Comparison of ENCODE assay signal across 9 cellular contexts in the genomic region with DNA sequence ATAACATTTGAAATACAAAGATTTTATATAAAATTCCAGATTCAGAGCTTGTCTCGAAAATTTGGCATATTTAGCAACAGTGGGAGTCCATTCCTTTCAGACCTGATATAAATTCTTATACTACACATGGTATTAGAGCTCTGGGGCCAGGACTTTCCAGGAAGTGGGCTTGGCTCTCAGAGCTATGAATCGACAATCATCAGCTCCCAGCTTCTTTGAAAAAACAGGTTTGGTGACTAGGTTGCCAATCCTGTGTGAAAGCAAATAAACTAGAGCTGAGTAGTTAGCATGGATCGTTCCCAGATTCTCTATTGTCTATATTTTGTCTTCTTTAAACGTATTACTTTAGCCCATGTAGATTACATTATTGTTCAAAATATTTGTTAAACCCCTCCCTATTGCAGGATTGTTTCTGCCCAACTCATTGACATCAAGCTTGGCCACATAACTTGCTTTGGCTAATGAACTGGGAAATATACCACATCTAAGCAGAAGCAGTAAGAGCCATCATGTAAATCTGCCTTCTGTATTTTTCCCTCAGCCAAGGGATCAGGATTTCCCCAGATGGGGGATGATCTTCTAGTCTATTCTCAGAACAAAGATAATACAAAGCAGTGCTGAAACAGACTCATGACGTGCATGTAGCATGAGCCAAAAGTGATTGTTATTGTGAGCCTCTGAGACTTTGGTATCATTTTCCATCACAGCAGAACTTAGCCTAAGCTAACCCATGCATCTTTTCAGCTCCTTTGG.
DNase-seq lines count a peak whose midpoint lies in the region; ATAC-seq, FAIRE-seq and TF ChIP-seq lines count a peak whose summit lies in the region.
"Had no signal": no experiment of that assay in that cellular context is flagged by ENCODE, and none has a peak within 500 bp of the region (broad histone marks: within the 10 kb centered on the region; RNA-seq: fewer than 3 reads in every experiment).

No MANE protein-coding gene starts in this region.

- WGBS in prostate gland: 24% methylated on average over 5 of the region's 5 CpGs

- no peak for FAIRE-seq in D721Med (lab: Jason Lieb, UNC)

- H3K27ac ChIP-seq in prostate gland: no peak overlapping the region
- H3K27ac ChIP-seq in uterus: no peak overlapping the region
- H3K27ac ChIP-seq: parathyroid adenoma had no signal

- H3K4me1 Mint-ChIP-seq in activated T-helper 17 cell treated with anti-CD3 and anti-CD28 coated beads, Interleukin-2, amount 50 U/mL, for 72 hours: peaks cover 9% of the 10 kb centered on the region
- H3K4me1 Mint-ChIP-seq in stimulated activated memory B cell treated with anti-CD40 and anti-IgM and Interleukin-4, amounts not matched to agents 10 μg/mL and 1 μg/mL and 100 μg/mL, for 72 hours: no peaks in the 10 kb centered on the region

- ATAC-seq in GM21390 (IDR thresholded peaks at IDR 0.05; ENCODE audit: unreplicated experiment): peak; percentile 34
- ATAC-seq in activated T-helper 17 cell treated with anti-CD3 and anti-CD28 coated beads, Interleukin-2, amount 50 U/mL, for 72 hours (replicated peaks): peak; percentile 44
- no peak for ATAC-seq in stimulated activated memory B cell treated with anti-CD40 and anti-IgM and Interleukin-4, amounts not matched to agents 10 μg/mL and 1 μg/mL and 100 μg/mL, for 72 hours

- H3K36me3 ChIP-seq in prostate gland: no peaks in the 10 kb centered on the region
- no peaks in the 10 kb centered on the region for H3K36me3 ChIP-seq in uterus

- no peaks in the 10 kb centered on the region for H3K9me3 Mint-ChIP-seq in activated T-helper 17 cell treated with anti-CD3 and anti-CD28 coated beads, Interleukin-2, amount 50 U/mL, for 72 hours
- H3K9me3 Mint-ChIP-seq in stimulated activated memory B cell treated with anti-CD40 and anti-IgM and Interleukin-4, amounts not matched to agents 10 μg/mL and 1 μg/mL and 100 μg/mL, for 72 hours: peaks cover 2% of the 10 kb centered on the region

- H3K4me1 ChIP-seq in prostate gland (replicated peaks) (no peaks in the 10 kb centered on the region), uterus (no peaks in the 10 kb centered on the region)
- H3K4me1 ChIP-seq: parathyroid adenoma had no signal

- peak overlapping the region; percentile 23 for H3K4me3 Mint-ChIP-seq in activated T-helper 17 cell treated with anti-CD3 and anti-CD28 coated beads, Interleukin-2, amount 50 U/mL, for 72 hours
- no peak overlapping the region for H3K4me3 Mint-ChIP-seq in stimulated activated memory B cell treated with anti-CD40 and anti-IgM and Interleukin-4, amounts not matched to agents 10 μg/mL and 1 μg/mL and 100 μg/mL, for 72 hours

- intact Hi-C loops in prostate gland (cut with DNase I): no loop called here
- intact Hi-C loops in uterus (cut with DNase I; ENCODE audit: low total_unique reads): no loop called here

- TF ChIP-seq CTCF in prostate gland (IDR thresholded peaks at IDR 0.05): no peak
- TF ChIP-seq CTCF in uterus (IDR thresholded peaks at IDR 0.05): no peak
- TF ChIP-seq CTCF in D721Med (IDR thresholded peaks at IDR 0.05; ENCODE audit: insufficient read depth, missing control alignments): no peak

- no peaks in the 10 kb centered on the region for H3K27me3 ChIP-seq in prostate gland (replicated peaks; ENCODE audit: insufficient read depth)
- no peaks in the 10 kb centered on the region for H3K27me3 ChIP-seq in uterus

- H3K27me3 Mint-ChIP-seq in activated T-helper 17 cell treated with anti-CD3 and anti-CD28 coated beads, Interleukin-2, amount 50 U/mL, for 72 hours: no peaks in the 10 kb centered on the region
- H3K27me3 Mint-ChIP-seq in stimulated activated memory B cell treated with anti-CD40 and anti-IgM and Interleukin-4, amounts not matched to agents 10 μg/mL and 1 μg/mL and 100 μg/mL, for 72 hours: no peaks in the 10 kb centered on the region

- no peak for TF ChIP-seq POLR2A in prostate gland (IDR thresholded peaks at IDR 0.05)
- TF ChIP-seq POLR2A in uterus (IDR thresholded peaks at IDR 0.05): no peak

- DNase-seq in NCI-H1092 (lab: John Stamatoyannopoulos, UW): peak; percentile 27
- DNase-seq in prostate gland (ENCODE audit: low spot score): peak; percentile 51
- DNase-seq in uterus: no peak
- DNase-seq in D721Med (ENCODE audit: insufficient read length, low spot score): no peak
- DNase-seq: NK-92 treated with Interleukin-12 subunit alpha and Interleukin-12 subunit beta, amount 100 ng/mL, for 24 hours had no signal

- no peak overlapping the region for H3K27ac Mint-ChIP-seq in activated T-helper 17 cell treated with anti-CD3 and anti-CD28 coated beads, Interleukin-2, amount 50 U/mL, for 72 hours
- H3K27ac Mint-ChIP-seq in stimulated activated memory B cell treated with anti-CD40 and anti-IgM and Interleukin-4, amounts not matched to agents 10 μg/mL and 1 μg/mL and 100 μg/mL, for 72 hours: no peak overlapping the region

- no peak overlapping the region for H3K4me3 ChIP-seq in prostate gland
- no peak overlapping the region for H3K4me3 ChIP-seq in uterus

- no peaks in the 10 kb centered on the region for H3K9me3 ChIP-seq in prostate gland
- no peaks in the 10 kb centered on the region for H3K9me3 ChIP-seq in uterus

- no peaks in the 10 kb centered on the region for H3K36me3 Mint-ChIP-seq in activated T-helper 17 cell treated with anti-CD3 and anti-CD28 coated beads, Interleukin-2, amount 50 U/mL, for 72 hours (ENCODE audit: low read depth)
- no peaks in the 10 kb centered on the region for H3K36me3 Mint-ChIP-seq in stimulated activated memory B cell treated with anti-CD40 and anti-IgM and Interleukin-4, amounts not matched to agents 10 μg/mL and 1 μg/mL and 100 μg/mL, for 72 hours

Comparison
In these comparisons a context has a peak if more than half of its experiments do, and no peak if none do; other contexts are left out.
1. DNase-seq: peak in NCI-H1092 (single experiment) and prostate gland (single experiment); none in uterus (0 of 2) and D721Med (single experiment).